12 cellular contexts compared by ENCODE assay signal in the genomic region with DNA sequence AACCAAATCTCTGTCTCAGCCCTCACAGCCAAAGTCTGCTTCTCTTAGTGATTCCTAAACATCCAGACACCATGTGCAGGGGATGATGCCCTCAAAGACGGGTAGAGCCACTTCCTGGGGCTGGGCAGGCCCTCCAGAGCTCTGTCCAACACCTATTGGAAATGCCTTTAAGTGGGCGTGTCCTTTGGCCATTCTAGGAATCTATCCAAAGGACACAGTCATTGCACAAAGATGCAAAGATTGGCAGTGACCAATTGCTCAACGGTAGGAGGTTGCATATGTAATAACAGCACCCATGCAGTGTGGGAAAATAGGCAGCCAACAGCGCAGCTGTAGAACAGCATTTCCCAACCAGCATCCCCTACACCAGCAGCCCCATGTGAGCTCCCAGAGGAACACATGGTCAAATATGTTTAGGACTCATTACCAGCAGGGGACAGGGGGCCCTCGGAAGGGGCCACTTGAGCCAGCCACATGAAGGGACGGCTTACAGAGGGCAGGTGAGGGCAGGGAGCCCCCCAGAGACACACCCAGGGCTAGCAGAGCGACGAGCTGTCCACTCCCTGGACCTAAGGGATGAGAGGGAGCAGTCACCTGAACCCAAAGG.
DNase-seq lines count a peak whose midpoint lies in the region; FAIRE-seq and TF ChIP-seq lines count a peak whose summit lies in the region.
"Had no signal": no experiment of that assay in that cellular context is flagged by ENCODE, and none has a peak within 500 bp of the region (broad histone marks: within the 10 kb centered on the region; RNA-seq: fewer than 3 reads in every experiment).

No MANE protein-coding gene starts in this region.

- TF ChIP-seq POLR2A in H54 (IDR thresholded peaks at IDR 0.05; ENCODE audit: low read depth, low read length) = no peak

- TF ChIP-seq CTCF in fibroblast of the aortic adventitia (IDR thresholded peaks at IDR 0.05; ENCODE audit: insufficient read depth, low read length) = no peak

- peak; percentile 86 for FAIRE-seq in H54 (lab: Jason Lieb, UNC)

- in situ Hi-C loops in ACHN (cut with HindIII; ENCODE audit: low pct_ligation_motif_present, low pct_unique_long_range_greater_than_20kb, low sequenced_read_pairs) = no loop called here

- no peak overlapping the region for H3K4me3 ChIP-seq in fibroblast of the aortic adventitia (ENCODE audit: low read depth, low read length)
- H3K4me3 ChIP-seq: body of pancreas, vagina had no signal

- DNase-seq in ACHN (peak; percentile 94), H54 (ENCODE audit: insufficient read length, low spot score) (peak; percentile 83), SW 1271 (lab: John Stamatoyannopoulos, UW) (peak; percentile 87 to 90), fibroblast of the aortic adventitia (ENCODE audit: low read depth) (peak; percentile 49), globus pallidus (ENCODE audit: low spot score) (no peak), anterior cingulate cortex (lab: John Stamatoyannopoulos, UW) (no peak), NCI-H446 treated with DMSO at 0.1 percent for 48 hours (lab: John Stamatoyannopoulos, UW) (no peak)
- DNase-seq in central memory CD4-positive, alpha-beta T cell = no peak
- DNase-seq: NCI-H2029 treated with DMSO at 0.1 percent for 48 hours, RPMI8226 had no signal

Comparison
In these comparisons a context has a peak if more than half of its experiments do, and no peak if none do; other contexts are left out.
1. DNase-seq: peak in ACHN (single experiment), H54 (single experiment), SW 1271 (2 of 2) and fibroblast of the aortic adventitia (single experiment); none in globus pallidus (single experiment), anterior cingulate cortex (0 of 58), NCI-H446 treated with DMSO at 0.1 percent for 48 hours (single experiment) and central memory CD4-positive, alpha-beta T cell (single experiment).